In the genomic region with DNA sequence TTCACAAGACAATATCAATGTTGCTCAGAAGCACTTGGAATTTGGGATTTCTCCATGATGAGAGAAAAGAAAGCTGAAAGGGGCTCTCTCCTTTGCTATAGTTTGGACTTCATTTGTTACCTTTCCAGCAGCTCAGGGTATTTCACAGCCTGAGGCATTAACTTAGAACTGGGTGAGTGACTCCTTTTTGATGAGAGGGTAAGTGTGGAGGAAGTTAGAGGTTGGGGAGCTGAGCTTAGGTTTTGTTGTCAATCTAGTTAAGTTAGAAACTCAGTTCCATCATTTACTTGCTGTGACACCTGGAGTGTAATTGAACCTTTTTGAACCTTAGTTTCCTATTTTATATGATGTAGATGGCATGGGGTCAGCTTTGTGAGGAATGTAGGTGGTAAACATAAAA, we compare ENCODE assay signal across 14 cellular contexts.
DNase-seq lines count a peak whose midpoint lies in the region; ATAC-seq and TF ChIP-seq lines count a peak whose summit lies in the region.
"Had no signal": no experiment of that assay in that cellular context is flagged by ENCODE, and none has a peak within 500 bp of the region (broad histone marks: within the 10 kb centered on the region; RNA-seq: fewer than 3 reads in every experiment).

No MANE protein-coding gene starts in this region.

- no peaks in the 10 kb centered on the region for H3K4me1 Mint-ChIP-seq in progenitor cell of endocrine pancreas (ENCODE audit: low read depth)
- H3K4me1 Mint-ChIP-seq: B cell had no signal

- no peak for TF ChIP-seq CTCF in progenitor cell of endocrine pancreas (IDR thresholded peaks at IDR 0.05; ENCODE audit: unreplicated experiment)
- no peak for TF ChIP-seq CTCF in GM20000 (IDR thresholded peaks at IDR 0.05; ENCODE audit: extremely low read depth, missing control alignments)

- H3K9me3 Mint-ChIP-seq in progenitor cell of endocrine pancreas (ENCODE audit: low read depth) = no peaks in the 10 kb centered on the region
- H3K9me3 Mint-ChIP-seq: CD4-positive, alpha-beta T cell had no signal

- DNase-seq in ELF-1 (ENCODE audit: low read depth, low spot score) = peak; percentile 58
- DNase-seq in NCI-H69 (lab: John Stamatoyannopoulos, UW) = peak; percentile 12
- DNase-seq in left kidney (ENCODE audit: low read depth, low spot score) = peak; percentile 39
- DNase-seq in progenitor cell of endocrine pancreas (ENCODE audit: low spot score, unreplicated experiment) = no peak
- DNase-seq in SIG-M5 (lab: John Stamatoyannopoulos, UW) = no peak
- no peak for DNase-seq in GM20000 (ENCODE audit: low spot score)
- DNase-seq in left lobe of liver (ENCODE audit: low spot score) = no peak
- DNase-seq: C1 segment of cervical spinal cord; Calu3; CD4-positive, alpha-beta T cell; DMS 273 treated with DMSO at 0.1 percent for 48 hours; IMR-90 had no signal

- H3K27me3 Mint-ChIP-seq in progenitor cell of endocrine pancreas = no peaks in the 10 kb centered on the region
- H3K27me3 Mint-ChIP-seq: B cell; CD4-positive, alpha-beta T cell had no signal

- peak overlapping the region; percentile 62 for H3K27ac Mint-ChIP-seq in progenitor cell of endocrine pancreas
- H3K27ac Mint-ChIP-seq: B cell; CD4-positive, alpha-beta T cell had no signal

- H3K36me3 Mint-ChIP-seq in progenitor cell of endocrine pancreas (ENCODE audit: insufficient read depth) = no peaks in the 10 kb centered on the region

- no peak overlapping the region for H3K4me3 Mint-ChIP-seq in progenitor cell of endocrine pancreas (ENCODE audit: low read depth)
- H3K4me3 Mint-ChIP-seq: B cell; CD4-positive, alpha-beta T cell had no signal

- ATAC-seq in activated CD4-positive, CD25-positive, alpha-beta regulatory T cell treated with anti-CD3 and anti-CD28 coated beads, Interleukin-2, amount 50 U/mL, for 24 hours = no peak
- no peak for ATAC-seq in left lobe of liver

Comparison
In these comparisons a context has a peak if more than half of its experiments do, and no peak if none do; other contexts are left out.
1. DNase-seq: peak in ELF-1 (single experiment), NCI-H69 (single experiment) and left kidney (single experiment); none in progenitor cell of endocrine pancreas (single experiment), SIG-M5 (single experiment), GM20000 (single experiment) and left lobe of liver (single experiment).